ENCODE assay signal across 22 cellular contexts in genomic region chr12:1559729-1560128, GRCh38. TPM values are rescaled to one million over a fixed set of nuclear protein-coding genes. Genes with fewer than 3 reads are reported as not detected.
DNase-seq lines count a peak whose midpoint lies in the region; ATAC-seq and TF ChIP-seq lines count a peak whose summit lies in the region.
"Had no signal": no experiment of that assay in that cellular context is flagged by ENCODE, and none has a peak within 500 bp of the region (broad histone marks: within the 10 kb centered on the region; RNA-seq: fewer than 3 reads in every experiment).

No MANE protein-coding gene starts in this region.

- no peak for ATAC-seq in activated T-cell treated with anti-CD3 and anti-CD28 coated beads, Interleukin-2, amount 50 U/mL, for 4 hours
- ATAC-seq: left cardiac atrium, natural killer cell had no signal

- H3K9me3 Mint-ChIP-seq in activated T-cell treated with anti-CD3 and anti-CD28 coated beads, Interleukin-2, amount 50 U/mL, for 4 hours: no peaks in the 10 kb centered on the region
- peaks cover 0 to 1% (median 0%) of the 10 kb centered on the region in 6 donors for H3K9me3 Mint-ChIP-seq in immature natural killer cell
- H3K9me3 Mint-ChIP-seq: natural killer cell; stimulated activated naive CD8-positive, alpha-beta T cell treated with anti-CD3 and anti-CD28 coated beads, Interleukin-15, Interleukin-2, amounts not matched to agents 100 ng/mL and 50 ng/mL, for 24 hours; T-helper 1 cell treated with Interleukin-12 subunit alpha and Interleukin-12 subunit beta and Interleukin-4 antibody, amounts not matched to agents 30 μg/mL and 1 μg/mL, for 36 hours had no signal

- no peak overlapping the region for H3K27ac ChIP-seq in OCI-LY7 (ENCODE audit: low read depth, low read length, poor library complexity, severe bottlenecking)
- H3K27ac ChIP-seq in right atrium auricular region: no peak overlapping the region
- H3K27ac ChIP-seq: WERI-Rb-1 had no signal

- POLR2A ChIA-PET in OCI-LY7 (lab: Charles Lee): interaction anchor here (1.3 kb wide), 1 partner anchor 14 kb away, joined by 5 read pairs; no protein-coding TSS in a partner anchor

- no peaks in the 10 kb centered on the region for H3K27me3 ChIP-seq in right atrium auricular region

- H3K4me3 ChIP-seq in OCI-LY7 (ENCODE audit: low read depth, low read length, poor library complexity, severe bottlenecking): no peak overlapping the region
- no peak overlapping the region for H3K4me3 ChIP-seq in right atrium auricular region

- no peaks in the 10 kb centered on the region for H4K20me1 ChIP-seq in OCI-LY7 (ENCODE audit: insufficient read depth, low read length)

- H3K27ac Mint-ChIP-seq in immature natural killer cell: no peak overlapping the region
- H3K27ac Mint-ChIP-seq: natural killer cell; stimulated activated naive CD8-positive, alpha-beta T cell treated with anti-CD3 and anti-CD28 coated beads, Interleukin-15, Interleukin-2, amounts not matched to agents 100 ng/mL and 50 ng/mL, for 24 hours; T-helper 1 cell treated with Interleukin-12 subunit alpha and Interleukin-12 subunit beta and Interleukin-4 antibody, amounts not matched to agents 30 μg/mL and 1 μg/mL, for 36 hours had no signal

- BruUV-seq in OCI-LY7 (replicated peaks; lab: Mats Ljungman, UMichigan): no TSS peak

- intact Hi-C loops in OCI-LY7 (cut with micrococcal nuclease; ENCODE audit: unreplicated experiment): no loop called here

- H2AFZ ChIP-seq in OCI-LY7 (ENCODE audit: low read length): 0 out of 2 replicates have a peak overlapping the region, but pooled peaks have one; percentile 16

- no peaks in the 10 kb centered on the region; the same call in 1 of the 2 replicates for H3K36me3 ChIP-seq in OCI-LY7 (ENCODE audit: insufficient read depth, low read length)
- H3K36me3 ChIP-seq in right atrium auricular region: no peaks in the 10 kb centered on the region
- H3K36me3 ChIP-seq: WERI-Rb-1 had no signal

- H3K9me3 ChIP-seq in OCI-LY7 (ENCODE audit: low read length) (peaks cover 13% of the 10 kb centered on the region; the same call in 1 of the 2 replicates), right atrium auricular region (no peaks in the 10 kb centered on the region)

- peaks cover 2% of the 10 kb centered on the region for H3K36me3 Mint-ChIP-seq in activated T-cell treated with anti-CD3 and anti-CD28 coated beads, Interleukin-2, amount 50 U/mL, for 4 hours (ENCODE audit: insufficient read depth)
- H3K36me3 Mint-ChIP-seq in immature natural killer cell: peaks cover 3 to 9% (median 4%) of the 10 kb centered on the region in 3 donors
- H3K36me3 Mint-ChIP-seq: natural killer cell had no signal

- H3K4me1 Mint-ChIP-seq in activated T-cell treated with anti-CD3 and anti-CD28 coated beads, Interleukin-2, amount 50 U/mL, for 4 hours (ENCODE audit: low read depth): no peaks in the 10 kb centered on the region
- H3K4me1 Mint-ChIP-seq in immature natural killer cell: no peaks in the 10 kb centered on the region
- H3K4me1 Mint-ChIP-seq: natural killer cell had no signal

- CTCF ChIA-PET in OCI-LY7 (lab: Charles Lee; ENCODE audit: unreplicated experiment): interaction anchor here (1.4 kb wide), 1 partner anchor 13 kb away, joined by 4 read pairs; no protein-coding TSS in a partner anchor

- no peak overlapping the region for H3K4me2 ChIP-seq in OCI-LY7 (ENCODE audit: low read length)

- H3K79me2 ChIP-seq in OCI-LY7 (ENCODE audit: insufficient read depth, low read depth, low read length): peaks cover 5% of the 10 kb centered on the region; the same call in 1 of the 2 replicates

- TF ChIP-seq CTCF in OCI-LY7 (conservative IDR thresholded peaks at IDR 0.05; ENCODE audit: low read length): no peak
- no peak for TF ChIP-seq CTCF in right atrium auricular region (IDR thresholded peaks at IDR 0.05)

- peaks cover 23% of the 10 kb centered on the region for H3K4me1 ChIP-seq in OCI-LY7 (ENCODE audit: insufficient read depth, low read length, poor library complexity, severe bottlenecking)
- no peaks in the 10 kb centered on the region for H3K4me1 ChIP-seq in right atrium auricular region

- no peak overlapping the region for H3K4me3 Mint-ChIP-seq in activated T-cell treated with anti-CD3 and anti-CD28 coated beads, Interleukin-2, amount 50 U/mL, for 4 hours
- H3K4me3 Mint-ChIP-seq in immature natural killer cell: no peak overlapping the region
- H3K4me3 Mint-ChIP-seq: natural killer cell; stimulated activated naive CD8-positive, alpha-beta T cell treated with anti-CD3 and anti-CD28 coated beads, Interleukin-15, Interleukin-2, amounts not matched to agents 100 ng/mL and 50 ng/mL, for 24 hours; T-helper 1 cell treated with Interleukin-12 subunit alpha and Interleukin-12 subunit beta and Interleukin-4 antibody, amounts not matched to agents 30 μg/mL and 1 μg/mL, for 36 hours had no signal

- peak; percentile 13 for DNase-seq in activated effector memory CD4-positive, alpha-beta T cell treated with anti-CD3 and anti-CD28 coated beads, Interleukin-2, amount 50 U/mL, for 16 hours
- DNase-seq in activated effector memory CD4-positive, alpha-beta T cell treated with Interleukin-2 at 50 U/mL for 16 hours: no peak
- DNase-seq in NCI-H2081 (lab: John Stamatoyannopoulos, UW) (peak; percentile 53 to 87), OCI-LY7 (ENCODE audit: low spot score) (no peak), ureter (ENCODE audit: low spot score) (no peak), immature natural killer cell (no peak), right atrium auricular region (ENCODE audit: low spot score) (no peak)
- no peak for DNase-seq in activated T-cell treated with anti-CD3 and anti-CD28 coated beads, Interleukin-2, amount 50 U/mL, for 4 hours
- DNase-seq: activated CD4-positive, alpha-beta T cell treated with anti-CD3 and anti-CD28 coated beads, Interleukin-2, amount 50 U/mL, for 48 hours; activated naive CD4-positive, alpha-beta T cell treated with Interleukin-2 at 50 U/mL for 16 hours; amygdala; caudate nucleus; erythroblast; GF-D8; HCEC 1CT; left cardiac atrium; natural killer cell; stimulated activated CD4-positive, alpha-beta T cell treated with anti-CD3 and anti-CD28 coated beads, Interleukin-2, amount 100 ng/mL, for 24 hours; trophoblast cell; WERI-Rb-1 had no signal

- no peaks in the 10 kb centered on the region for H3K27me3 Mint-ChIP-seq in activated T-cell treated with anti-CD3 and anti-CD28 coated beads, Interleukin-2, amount 50 U/mL, for 4 hours (ENCODE audit: low read depth)
- H3K27me3 Mint-ChIP-seq in immature natural killer cell (ENCODE audit: low read depth in 3 of 3): peaks cover 2 to 3% (median 3%) of the 10 kb centered on the region in 3 donors

- no peaks in the 10 kb centered on the region for H3K9me2 ChIP-seq in OCI-LY7 (ENCODE audit: insufficient read depth, low read length)

RNA-seq across cellular contexts. Expression of gene FBXL14, which starts 34.7 kb away (rescaled TPM):
- 45.5 and 46.2 TPM in 2 replicates for total RNA-seq in OCI-LY7 (2014; rRNA removed; shearing (Covaris generic))
- total RNA-seq in OCI-LY7 (2022) (33.4 and 37.4 TPM in 2 replicates), ureter (12.8 TPM), right atrium auricular region (10 to 100 TPM in 1 of 2 donors, 1 to 10 TPM in 1; 6.3 to 11.3 TPM)
- 10 to 100 TPM; 22.8 to 25.2 (median 23.7) TPM for total RNA-seq in activated T-cell treated with anti-CD3 and anti-CD28 coated beads, Interleukin-2, amount 50 U/mL, for 4 hours
- 10 to 100 TPM in 2 of 3 donors, 1 to 10 TPM in 1; 9.4 to 15.1 (median 11.1) TPM for polyA plus RNA-seq in immature natural killer cell

Comparison
In these comparisons a context has a peak if more than half of its experiments do, and no peak if none do; other contexts are left out.
1. DNase-seq: peak in activated effector memory CD4-positive, alpha-beta T cell treated with anti-CD3 and anti-CD28 coated beads, Interleukin-2, amount 50 U/mL, for 16 hours (single experiment) and NCI-H2081 (2 of 2); none in activated effector memory CD4-positive, alpha-beta T cell treated with Interleukin-2 at 50 U/mL for 16 hours (single experiment), OCI-LY7 (single experiment), ureter (single experiment), activated T-cell treated with anti-CD3 and anti-CD28 coated beads, Interleukin-2, amount 50 U/mL, for 4 hours (single experiment), immature natural killer cell (0 of 3) and right atrium auricular region (single experiment).